In the genomic region with DNA sequence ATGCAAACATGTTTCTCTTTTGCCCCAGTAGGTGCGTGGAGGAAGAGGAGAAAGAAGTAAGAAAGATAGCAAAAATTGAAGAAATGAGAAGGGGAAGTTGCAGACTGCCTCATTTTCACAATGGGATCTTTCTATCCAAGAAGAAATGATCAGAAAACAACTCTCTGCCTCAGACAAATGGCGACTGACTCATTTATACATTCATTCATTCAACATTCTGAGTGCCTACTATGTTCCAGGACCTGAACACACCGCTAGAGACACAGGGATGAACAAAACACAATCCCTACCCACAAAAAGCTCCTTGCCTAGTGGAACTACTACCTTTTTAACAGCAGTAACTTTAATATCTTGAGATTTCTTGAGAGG, we compare ENCODE assay signal across 8 cellular contexts. TPM values are rescaled to one million over a fixed set of nuclear protein-coding genes. Genes with fewer than 3 reads are reported as not detected.
DNase-seq lines count a peak whose midpoint lies in the region; ATAC-seq lines count a peak whose summit lies in the region.

No MANE protein-coding gene starts in this region.

- peak; percentile 6 to 8 for ATAC-seq in activated T-cell treated with anti-CD3 and anti-CD28 coated beads, Interleukin-2, amount 50 U/mL, for 72 hours (replicated peaks in 1 of 2)
- ATAC-seq in HG03159 (IDR thresholded peaks at IDR 0.05; ENCODE audit: unreplicated experiment) (peak; percentile 4), GM21447 (IDR thresholded peaks at IDR 0.05; ENCODE audit: unreplicated experiment) (no peak)
- ATAC-seq in stimulated activated naive B cell treated with anti-CD40 and anti-IgM and Interleukin-4, amounts not matched to agents 10 μg/mL and 1 μg/mL and 100 μg/mL, for 72 hours (replicated peaks), result peak; percentile 22 to 24

- H3K4me1 ChIP-seq in iPS DF 6.9 (ENCODE audit: control insufficient read depth, insufficient read depth, low read length), result no peaks in the 10 kb centered on the region

- H3K4me1 Mint-ChIP-seq in activated T-cell treated with anti-CD3 and anti-CD28 coated beads, Interleukin-2, amount 50 U/mL, for 72 hours (ENCODE audit: low read depth), result peaks cover 57% of the 10 kb centered on the region
- peaks cover 64% of the 10 kb centered on the region for H3K4me1 Mint-ChIP-seq in activated CD4-positive, alpha-beta memory T cell treated with anti-CD3 and anti-CD28 coated beads for 36 hours (ENCODE audit: low read depth)
- H3K4me1 Mint-ChIP-seq in stimulated activated naive B cell treated with anti-CD40 and anti-IgM and Interleukin-4, amounts not matched to agents 10 μg/mL and 1 μg/mL and 100 μg/mL, for 72 hours, result peaks cover 38 to 62% of the 10 kb centered on the region in 2 donors

- POLR2A ChIA-PET in activated CD4-positive, alpha-beta memory T cell treated with anti-CD3 and anti-CD28 coated beads for 36 hours (lab: Charles Lee), result interaction anchor here (1.0 to 4.2 kb wide), 12 partner anchors 10 to 443 kb away, joined by 3 to 43 read pairs (median 4); partner anchors contain the start of genes LDHA, SPTY2D1 and TSG101

- no peaks in the 10 kb centered on the region for H3K9me3 ChIP-seq in iPS DF 6.9 (ENCODE audit: control insufficient read depth, insufficient read depth, low read length)

- H3K27ac Mint-ChIP-seq in activated T-cell treated with anti-CD3 and anti-CD28 coated beads, Interleukin-2, amount 50 U/mL, for 72 hours, result peak overlapping the region; percentile 95
- peak overlapping the region; percentile 100 for H3K27ac Mint-ChIP-seq in activated CD4-positive, alpha-beta memory T cell treated with anti-CD3 and anti-CD28 coated beads for 36 hours
- H3K27ac Mint-ChIP-seq in stimulated activated naive B cell treated with anti-CD40 and anti-IgM and Interleukin-4, amounts not matched to agents 10 μg/mL and 1 μg/mL and 100 μg/mL, for 72 hours, result peak overlapping the region; percentile 100

- no peaks in the 10 kb centered on the region for H3K27me3 Mint-ChIP-seq in activated T-cell treated with anti-CD3 and anti-CD28 coated beads, Interleukin-2, amount 50 U/mL, for 72 hours (ENCODE audit: low read depth)
- no peaks in the 10 kb centered on the region for H3K27me3 Mint-ChIP-seq in activated CD4-positive, alpha-beta memory T cell treated with anti-CD3 and anti-CD28 coated beads for 36 hours
- H3K27me3 Mint-ChIP-seq in stimulated activated naive B cell treated with anti-CD40 and anti-IgM and Interleukin-4, amounts not matched to agents 10 μg/mL and 1 μg/mL and 100 μg/mL, for 72 hours, result no peaks in the 10 kb centered on the region

- peak overlapping the region; percentile 78; the same call in 1 of the 2 replicates for H3K4me3 ChIP-seq in iPS DF 6.9 (ENCODE audit: low read length)

- no CpG with 5 or more reads among the region's 3 CpGs for WGBS in iPS DF 6.9 (ENCODE audit: insufficient coverage, insufficient read length)

- H3K36me3 ChIP-seq in iPS DF 6.9 (ENCODE audit: control insufficient read depth, insufficient read depth, low read length), result no peaks in the 10 kb centered on the region

- CTCF ChIA-PET in activated CD4-positive, alpha-beta memory T cell treated with anti-CD3 and anti-CD28 coated beads for 36 hours (lab: Charles Lee), result interaction anchor here (0.7 to 4.0 kb wide), 4 partner anchors 8 to 78 kb away, joined by 3 to 21 read pairs (median 9); partner anchors contain the start of gene LDHA

- no peak for DNase-seq in activated T-cell treated with anti-CD3 and anti-CD28 coated beads, Interleukin-2, amount 50 U/mL, for 72 hours
- DNase-seq in activated T-cell treated with anti-CD3 and anti-CD28 coated beads, Interleukin-2, amount 50 U/mL, for 48 hours, result no peak
- no peak for DNase-seq in activated CD4-positive, alpha-beta memory T cell treated with anti-CD3 and anti-CD28 coated beads for 36 hours
- DNase-seq in iPS DF 6.9 (ENCODE audit: low read depth, low spot score) (no peak), retina (no peak)
- no peak for DNase-seq in stimulated activated naive B cell treated with anti-CD40 and anti-IgM and Interleukin-4, amounts not matched to agents 10 μg/mL and 1 μg/mL and 100 μg/mL, for 72 hours

- intact Hi-C loops in activated CD4-positive, alpha-beta memory T cell treated with anti-CD3 and anti-CD28 coated beads for 36 hours (cut with micrococcal nuclease), result loop anchor here (5.0 kb wide), 1 partner anchor 309 kb away; the partner anchor contains the start of gene SERGEF

- peak overlapping the region; percentile 90 to 98 for H3K4me3 Mint-ChIP-seq in activated T-cell treated with anti-CD3 and anti-CD28 coated beads, Interleukin-2, amount 50 U/mL, for 72 hours
- H3K4me3 Mint-ChIP-seq in activated CD4-positive, alpha-beta memory T cell treated with anti-CD3 and anti-CD28 coated beads for 36 hours, result peak overlapping the region; percentile 97
- H3K4me3 Mint-ChIP-seq in stimulated activated naive B cell treated with anti-CD40 and anti-IgM and Interleukin-4, amounts not matched to agents 10 μg/mL and 1 μg/mL and 100 μg/mL, for 72 hours, result peak overlapping the region; percentile 99

- H3K36me3 Mint-ChIP-seq in activated T-cell treated with anti-CD3 and anti-CD28 coated beads, Interleukin-2, amount 50 U/mL, for 72 hours (ENCODE audit: insufficient read depth in 2 of 2), result peaks cover 3 to 4% of the 10 kb centered on the region in 2 donors
- H3K36me3 Mint-ChIP-seq in activated CD4-positive, alpha-beta memory T cell treated with anti-CD3 and anti-CD28 coated beads for 36 hours, result peaks cover 22% of the 10 kb centered on the region
- peaks cover 31 to 41% of the 10 kb centered on the region in 2 donors for H3K36me3 Mint-ChIP-seq in stimulated activated naive B cell treated with anti-CD40 and anti-IgM and Interleukin-4, amounts not matched to agents 10 μg/mL and 1 μg/mL and 100 μg/mL, for 72 hours

- H3K27ac ChIP-seq in iPS DF 6.9 (ENCODE audit: low read length), result no peak overlapping the region

- no peaks in the 10 kb centered on the region for H3K9me3 Mint-ChIP-seq in activated T-cell treated with anti-CD3 and anti-CD28 coated beads, Interleukin-2, amount 50 U/mL, for 72 hours
- H3K9me3 Mint-ChIP-seq in activated CD4-positive, alpha-beta memory T cell treated with anti-CD3 and anti-CD28 coated beads for 36 hours, result no peaks in the 10 kb centered on the region
- H3K9me3 Mint-ChIP-seq in stimulated activated naive B cell treated with anti-CD40 and anti-IgM and Interleukin-4, amounts not matched to agents 10 μg/mL and 1 μg/mL and 100 μg/mL, for 72 hours, result no peaks in the 10 kb centered on the region

- H3K27me3 ChIP-seq in iPS DF 6.9 (ENCODE audit: control insufficient read depth, insufficient read depth, low read length), result no peaks in the 10 kb centered on the region

RNA-seq across cellular contexts. Expression of gene HPS5, which starts 0.3 kb away (rescaled TPM):
- total RNA-seq in activated T-cell treated with anti-CD3 and anti-CD28 coated beads, Interleukin-2, amount 50 U/mL, for 72 hours, result 10 to 100 TPM; 18.7 to 22.2 TPM
- 10 to 100 TPM; 19.9 to 20.9 TPM for total RNA-seq in activated CD4-positive, alpha-beta memory T cell treated with anti-CD3 and anti-CD28 coated beads for 36 hours

RNA-seq across cellular contexts. Expression of gene GTF2H1, which starts 0.8 kb away (rescaled TPM):
- total RNA-seq in activated T-cell treated with anti-CD3 and anti-CD28 coated beads, Interleukin-2, amount 50 U/mL, for 72 hours, result 10 to 100 TPM; 43.5 to 47.4 TPM
- 10 to 100 TPM; 37.3 to 39.5 TPM for total RNA-seq in activated CD4-positive, alpha-beta memory T cell treated with anti-CD3 and anti-CD28 coated beads for 36 hours

RNA-seq across cellular contexts. Expression of gene SAA1, which starts 55.5 kb away (rescaled TPM):
- not detected for total RNA-seq in activated T-cell treated with anti-CD3 and anti-CD28 coated beads, Interleukin-2, amount 50 U/mL, for 72 hours
- total RNA-seq in activated CD4-positive, alpha-beta memory T cell treated with anti-CD3 and anti-CD28 coated beads for 36 hours, result not detected
